Comparison of ENCODE assay signal across 14 cellular contexts in genomic region chr15:31597466-31597865, GRCh38.
A peak's percentile ranks its signal among the peaks of the same experiment; 100 is the strongest.
DNase-seq lines count a peak whose midpoint lies in the region; ATAC-seq and TF ChIP-seq lines count a peak whose summit lies in the region.
"Had no signal": no experiment of that assay in that cellular context is flagged by ENCODE, and none has a peak within 500 bp of the region (broad histone marks: within the 10 kb centered on the region; RNA-seq: fewer than 3 reads in every experiment).

No MANE protein-coding gene starts in this region.

- H3K4me3 Mint-ChIP-seq in natural killer cell = peak overlapping the region; percentile 38
- no peak overlapping the region for H3K4me3 Mint-ChIP-seq in natural killer cell treated with Interleukin-12 subunit alpha and Interleukin-12 subunit beta and Interleukin-15 and Interleukin-18, amount 100 ng/mL, for 72 hours
- H3K4me3 Mint-ChIP-seq: B cell; CD4-positive, CD25-positive, alpha-beta regulatory T cell; CD8-positive, alpha-beta T cell had no signal

- no peak for TF ChIP-seq CTCF in natural killer cell (IDR thresholded peaks at IDR 0.05)

- no peaks in the 10 kb centered on the region for H3K9me3 Mint-ChIP-seq in natural killer cell
- H3K9me3 Mint-ChIP-seq in natural killer cell treated with Interleukin-12 subunit alpha and Interleukin-12 subunit beta and Interleukin-15 and Interleukin-18, amount 100 ng/mL, for 72 hours = no peaks in the 10 kb centered on the region
- H3K9me3 Mint-ChIP-seq: CD8-positive, alpha-beta T cell had no signal

- intact Hi-C loops in Right ventricle myocardium inferior (cut with DNase I) (no loop called here), Right ventricle myocardium superior (cut with DNase I) (no loop called here), natural killer cell (cut with micrococcal nuclease) (no loop called here), sciatic nerve (cut with DNase I) (no loop called here)

- H3K27ac Mint-ChIP-seq in natural killer cell = peak overlapping the region in 1 of 2 donors; percentile 74
- no peak overlapping the region for H3K27ac Mint-ChIP-seq in natural killer cell treated with Interleukin-12 subunit alpha and Interleukin-12 subunit beta and Interleukin-15 and Interleukin-18, amount 100 ng/mL, for 72 hours
- H3K27ac Mint-ChIP-seq: B cell; CD4-positive, CD25-positive, alpha-beta regulatory T cell; CD8-positive, alpha-beta T cell had no signal

- peak; percentile 70 for ATAC-seq in Right ventricle myocardium inferior
- no peak for ATAC-seq in Right ventricle myocardium superior (ENCODE audit: poor library complexity)
- no peak for ATAC-seq in natural killer cell
- ATAC-seq in natural killer cell treated with Interleukin-12 subunit alpha and Interleukin-12 subunit beta and Interleukin-15 and Interleukin-18, amount 100 ng/mL, for 72 hours = no peak
- peak; percentile 36 for ATAC-seq in sciatic nerve
- ATAC-seq in SK-N-SH treated with all-trans-retinoic acid at 6 μM for 48 hours = no peak
- ATAC-seq: CD8-positive, alpha-beta T cell had no signal

- H3K27me3 Mint-ChIP-seq in natural killer cell (ENCODE audit: low read depth in 2 of 2) = peaks cover 5 to 7% of the 10 kb centered on the region in 2 donors
- peaks cover 8 to 15% of the 10 kb centered on the region in 2 donors for H3K27me3 Mint-ChIP-seq in natural killer cell treated with Interleukin-12 subunit alpha and Interleukin-12 subunit beta and Interleukin-15 and Interleukin-18, amount 100 ng/mL, for 72 hours

- peaks cover 10 to 20% of the 10 kb centered on the region in 2 donors for H3K4me1 Mint-ChIP-seq in natural killer cell
- peaks cover 6% of the 10 kb centered on the region in 2 donors for H3K4me1 Mint-ChIP-seq in natural killer cell treated with Interleukin-12 subunit alpha and Interleukin-12 subunit beta and Interleukin-15 and Interleukin-18, amount 100 ng/mL, for 72 hours (ENCODE audit: low read depth in 2 of 2)
- H3K4me1 Mint-ChIP-seq: B cell; CD4-positive, CD25-positive, alpha-beta regulatory T cell had no signal

- H3K36me3 Mint-ChIP-seq in natural killer cell = no peaks in the 10 kb centered on the region
- H3K36me3 Mint-ChIP-seq in natural killer cell treated with Interleukin-12 subunit alpha and Interleukin-12 subunit beta and Interleukin-15 and Interleukin-18, amount 100 ng/mL, for 72 hours = no peaks in the 10 kb centered on the region
- H3K36me3 Mint-ChIP-seq: CD4-positive, CD25-positive, alpha-beta regulatory T cell; CD8-positive, alpha-beta T cell had no signal

- DNase-seq in Right ventricle myocardium inferior (ENCODE audit: missing footprints) = no peak
- no peak for DNase-seq in Right ventricle myocardium superior
- DNase-seq in natural killer cell = no peak
- no peak for DNase-seq in natural killer cell treated with Interleukin-12 subunit alpha and Interleukin-12 subunit beta and Interleukin-15 and Interleukin-18, amount 100 ng/mL, for 72 hours (ENCODE audit: low spot score)
- no peak for DNase-seq in sciatic nerve (ENCODE audit: low spot score)
- DNase-seq: Caco-2; CD4-positive, CD25-positive, alpha-beta regulatory T cell; CD8-positive, alpha-beta T cell; DMS153; DND-41; H7; HCEC 1CT had no signal

TF ChIP-seq in SK-N-SH treated with all-trans-retinoic acid at 6 μM for 48 hours, 23 proteins besides CTCF, POLR2A, EP300 and RAD21:
- no peak for TF ChIP-seq ZNF8 (CRISPR knock-in tag; IDR thresholded peaks at IDR 0.05)
- no peak for TF ChIP-seq OSR1 (CRISPR knock-in tag; IDR thresholded peaks at IDR 0.05)
- TF ChIP-seq CSRNP3 (CRISPR knock-in tag; IDR thresholded peaks at IDR 0.05) = no peak
- TF ChIP-seq ZFP30 (CRISPR knock-in tag; IDR thresholded peaks at IDR 0.05) = no peak
- no peak for TF ChIP-seq ZNF565 (CRISPR knock-in tag; conservative IDR thresholded peaks at IDR 0.05; ENCODE audit: low read depth)
- no peak for TF ChIP-seq GLIS3 (CRISPR knock-in tag; IDR thresholded peaks at IDR 0.05)
- no peak for TF ChIP-seq RARB (CRISPR knock-in tag; IDR thresholded peaks at IDR 0.05)
- TF ChIP-seq SNAI2 (CRISPR knock-in tag; IDR thresholded peaks at IDR 0.05) = no peak
- TF ChIP-seq ESRRG (CRISPR knock-in tag; IDR thresholded peaks at IDR 0.05) = no peak
- TF ChIP-seq, protein P1, sequence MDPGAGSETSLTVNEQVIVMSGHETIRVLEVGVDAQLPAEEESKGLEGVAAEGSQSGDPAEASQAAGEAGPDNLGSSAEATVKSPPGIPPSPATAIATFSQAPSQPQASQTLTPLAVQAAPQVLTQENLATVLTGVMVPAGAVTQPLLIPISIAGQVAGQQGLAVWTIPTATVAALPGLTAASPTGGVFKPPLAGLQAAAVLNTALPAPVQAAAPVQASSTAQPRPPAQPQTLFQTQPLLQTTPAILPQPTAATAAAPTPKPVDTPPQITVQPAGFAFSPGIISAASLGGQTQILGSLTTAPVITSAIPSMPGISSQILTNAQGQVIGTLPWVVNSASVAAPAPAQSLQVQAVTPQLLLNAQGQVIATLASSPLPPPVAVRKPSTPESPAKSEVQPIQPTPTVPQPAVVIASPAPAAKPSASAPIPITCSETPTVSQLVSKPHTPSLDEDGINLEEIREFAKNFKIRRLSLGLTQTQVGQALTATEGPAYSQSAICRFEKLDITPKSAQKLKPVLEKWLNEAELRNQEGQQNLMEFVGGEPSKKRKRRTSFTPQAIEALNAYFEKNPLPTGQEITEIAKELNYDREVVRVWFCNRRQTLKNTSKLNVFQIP (CRISPR knock-in tag; IDR thresholded peaks at IDR 0.05; ENCODE audit: borderline replicate concordance, low read depth) = no peak
- no peak for TF ChIP-seq TOX (CRISPR knock-in tag; IDR thresholded peaks at IDR 0.05; ENCODE audit: borderline replicate concordance)

Comparison
In these comparisons a context has a peak if more than half of its experiments do, and no peak if none do; other contexts are left out.
1. ATAC-seq: peak in Right ventricle myocardium inferior (single experiment) and sciatic nerve (single experiment); none in Right ventricle myocardium superior (single experiment), natural killer cell (0 of 3), natural killer cell treated with Interleukin-12 subunit alpha and Interleukin-12 subunit beta and Interleukin-15 and Interleukin-18, amount 100 ng/mL, for 72 hours (0 of 2) and SK-N-SH treated with all-trans-retinoic acid at 6 μM for 48 hours (single experiment).